In genomic region chr19:12996542-12997094, GRCh38 we compare ENCODE assay signal across 8 cellular contexts. TPM values are rescaled to one million over a fixed set of nuclear protein-coding genes. Genes with fewer than 3 reads are reported as not detected.
DNase-seq lines count a peak whose midpoint lies in the region; ATAC-seq and TF ChIP-seq lines count a peak whose summit lies in the region.

No MANE protein-coding gene starts in this region.

- peak overlapping the region; percentile 78 for H3K4me3 ChIP-seq in AG09309 (ENCODE audit: control insufficient read depth, low read depth, low read length)
- H3K4me3 ChIP-seq in epithelial cell of esophagus (ENCODE audit: low read length), result peak overlapping the region; percentile 65

- ATAC-seq in naive B cell (ENCODE audit: low read depth in 2 of 2) (no peak), GM18867 (IDR thresholded peaks at IDR 0.05; ENCODE audit: unreplicated experiment) (no peak), HG02970 (IDR thresholded peaks at IDR 0.05; ENCODE audit: low FRiP score, unreplicated experiment) (no peak)

- no peak for DNase-seq in AG09309 (ENCODE audit: low read depth)
- peak; percentile 41 for DNase-seq in OCI-M1 (lab: John Stamatoyannopoulos, UW)
- no peak for DNase-seq in epithelial cell of esophagus (ENCODE audit: low read depth)
- DNase-seq in naive B cell, result no peak
- DNase-seq in NCI-H82 (lab: John Stamatoyannopoulos, UW), result no peak
- DNase-seq in stimulated activated CD4-positive, alpha-beta T cell treated with anti-CD3 and anti-CD28 coated beads, Interleukin-1b, Interleukin-23, amount 100 ng/mL, for 48 hours, result no peak

- TF ChIP-seq CTCF in AG09309 (IDR thresholded peaks at IDR 0.05; ENCODE audit: control insufficient read depth, insufficient read depth, low read depth, low read length, missing control alignments) (no peak), epithelial cell of esophagus (IDR thresholded peaks at IDR 0.05; ENCODE audit: insufficient read depth, low read depth, low read length, missing control alignments) (no peak)

- H3K4me1 Mint-ChIP-seq in naive B cell, result peaks cover 12 to 15% (median 15%) of the 10 kb centered on the region in 3 donors

- no peaks in the 10 kb centered on the region for H3K36me3 Mint-ChIP-seq in naive B cell

- H3K9me3 Mint-ChIP-seq in naive B cell, result peaks cover 0 to 3% (median 0%) of the 10 kb centered on the region in 7 donors

- peaks cover 12 to 27% (median 21%) of the 10 kb centered on the region in 3 donors for H3K27me3 Mint-ChIP-seq in naive B cell

- H3K27ac Mint-ChIP-seq in naive B cell, result no peak overlapping the region

- peak overlapping the region; percentile 58 to 91 (median 78) for H3K4me3 Mint-ChIP-seq in naive B cell

RNA-seq across cellular contexts. Expression of gene NFIX, which starts 1.3 kb away (rescaled TPM):
- 1 to 10 TPM in 2 of 6 donors, under 1 TPM in 2, not detected in 2; 0.21 to 2.1 (median 1.1) TPM for polyA plus RNA-seq in naive B cell (ENCODE audit: low read depth in 6 of 6)

RNA-seq across cellular contexts. Expression of gene DAND5, which starts 27.2 kb away (rescaled TPM):
- not detected for polyA plus RNA-seq in naive B cell (ENCODE audit: low read depth in 6 of 6)

RNA-seq across cellular contexts. Expression of gene GADD45GIP1, which starts 39.6 kb away (rescaled TPM):
- polyA plus RNA-seq in naive B cell (ENCODE audit: low read depth in 6 of 6), result 10 to 100 TPM; 49.4 to 65.9 (median 52.7) TPM

RNA-seq across cellular contexts. Expression of gene RAD23A, which starts 51.0 kb away (rescaled TPM):
- 100 to 1,000 TPM in 3 of 6 donors, 10 to 100 TPM in 3; 82.9 to 119 (median 99.3) TPM for polyA plus RNA-seq in naive B cell (ENCODE audit: low read depth in 6 of 6)

RNA-seq across cellular contexts. Expression of gene CALR, which starts 58.2 kb away (rescaled TPM):
- 100 to 1,000 TPM in 5 of 6 donors, 10 to 100 TPM in 1; 97.4 to 189 (median 155) TPM for polyA plus RNA-seq in naive B cell (ENCODE audit: low read depth in 6 of 6)
